ENCODE assay signal across 8 cellular contexts in the genomic region with DNA sequence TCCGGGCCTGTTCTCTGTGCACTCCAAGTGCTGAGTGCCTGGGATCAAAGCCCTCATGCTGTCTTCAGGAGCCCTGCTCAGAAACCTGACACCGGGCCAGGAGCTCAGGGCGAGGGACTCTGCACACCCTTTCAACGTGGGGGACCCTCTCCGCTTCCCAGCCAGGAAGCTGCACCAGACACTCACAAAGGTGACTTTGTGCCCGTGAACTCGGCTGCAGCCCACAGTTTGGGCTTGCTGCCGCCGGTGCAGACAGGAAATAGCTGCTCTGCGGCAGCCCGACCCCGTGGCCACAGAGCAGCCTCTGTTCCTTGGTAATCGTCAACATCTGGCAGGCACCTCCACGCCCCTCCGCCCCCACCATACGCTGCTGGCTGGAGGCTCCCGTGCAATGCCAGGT.
DNase-seq lines count a peak whose midpoint lies in the region; ATAC-seq and TF ChIP-seq lines count a peak whose summit lies in the region.

No MANE protein-coding gene starts in this region.

- H3K4me1 Mint-ChIP-seq in CD4-positive, CD25-positive, alpha-beta regulatory T cell, result peaks cover 20 to 35% (median 27%) of the 10 kb centered on the region in 4 donors
- peaks cover 15 to 23% (median 18%) of the 10 kb centered on the region in 3 donors for H3K4me1 Mint-ChIP-seq in naive B cell

- H3K27me3 ChIP-seq in CD4-positive, CD25-positive, alpha-beta regulatory T cell (ENCODE audit: control insufficient read depth, insufficient read depth, low read length), result no peaks in the 10 kb centered on the region
- no peaks in the 10 kb centered on the region for H3K27me3 ChIP-seq in transverse colon

- peak; percentile 87 to 96 for ATAC-seq in CD4-positive, CD25-positive, alpha-beta regulatory T cell (ENCODE audit: low read depth in 2 of 2)
- ATAC-seq in naive B cell (ENCODE audit: low read depth in 2 of 2), result peak; percentile 84 to 92
- ATAC-seq in GM19397 (IDR thresholded peaks at IDR 0.05; ENCODE audit: unreplicated experiment), result no peak

- H3K27ac Mint-ChIP-seq in CD4-positive, CD25-positive, alpha-beta regulatory T cell, result peak overlapping the region; percentile 89 to 95 (median 89)
- peak overlapping the region in 3 of 6 donors; percentile 53 to 92 (median 53) for H3K27ac Mint-ChIP-seq in naive B cell

- in situ Hi-C loops in astrocyte of the cerebellum (cut with HindIII; ENCODE audit: low sequenced_read_pairs), result no loop called here
- in situ Hi-C loops in transverse colon (cut with MboI; ENCODE audit: low pct_ligation_motif_present in 1 of 4, low pct_unique_long_range_greater_than_20kb in 1 of 4, low sequenced_read_pairs in 3 of 4), result no loop called here

- no peaks in the 10 kb centered on the region for H3K36me3 ChIP-seq in CD4-positive, CD25-positive, alpha-beta regulatory T cell (ENCODE audit: control insufficient read depth, insufficient read depth, low read length)
- no peaks in the 10 kb centered on the region for H3K36me3 ChIP-seq in transverse colon

- H3K36me3 Mint-ChIP-seq in CD4-positive, CD25-positive, alpha-beta regulatory T cell, result peaks cover 21% of the 10 kb centered on the region
- peaks cover 8 to 9% of the 10 kb centered on the region in 2 donors for H3K36me3 Mint-ChIP-seq in naive B cell

- peak overlapping the region; percentile 49 for H3K27ac ChIP-seq in CD4-positive, CD25-positive, alpha-beta regulatory T cell (ENCODE audit: insufficient read depth, low read length, poor library complexity, severe bottlenecking)
- H3K27ac ChIP-seq in transverse colon, result peak overlapping the region in 1 of 4 donors; percentile 31

- H3K9me3 Mint-ChIP-seq in CD4-positive, CD25-positive, alpha-beta regulatory T cell, result no peaks in the 10 kb centered on the region
- peaks cover 0 to 4% (median 0%) of the 10 kb centered on the region in 7 donors for H3K9me3 Mint-ChIP-seq in naive B cell

- intact Hi-C loops in transverse colon (cut with DNase I; ENCODE audit: low total_unique reads), result loop anchor here (1.0 kb wide), 1 partner anchor 22 kb away; no protein-coding TSS in a partner anchor

- DNase-seq in CD4-positive, CD25-positive, alpha-beta regulatory T cell, result peak; percentile 12 to 81 (median 50)
- DNase-seq in T-helper 1 cell (peak; percentile 30 to 66 (median 48)), astrocyte of the cerebellum (ENCODE audit: low read depth) (peak; percentile 24), naive B cell (peak; percentile 9), transverse colon (peak; percentile 47), DMS153 (lab: John Stamatoyannopoulos, UW) (no peak), LoVo (ENCODE audit: low spot score) (no peak)

- TF ChIP-seq EP300 in transverse colon (IDR thresholded peaks at IDR 0.05; ENCODE audit: low read depth), result no peak

- no peaks in the 10 kb centered on the region for H3K9me3 ChIP-seq in CD4-positive, CD25-positive, alpha-beta regulatory T cell (ENCODE audit: control insufficient read depth in 2 of 2, low read length in 2 of 2)
- H3K9me3 ChIP-seq in transverse colon, result no peaks in the 10 kb centered on the region

- 39% methylated on average over 15 of the region's 17 CpGs; no CpG with 5 or more reads in 1 of the 2 donors for WGBS in transverse colon (ENCODE audit: low coverage in 1 of 2), 2 donors

- peak overlapping the region; percentile 53 to 86 (median 79) for H3K4me3 Mint-ChIP-seq in CD4-positive, CD25-positive, alpha-beta regulatory T cell
- H3K4me3 Mint-ChIP-seq in naive B cell, result peak overlapping the region in 7 of 8 donors; percentile 58 to 83 (median 78)

- peaks cover 22% of the 10 kb centered on the region for H3K4me1 ChIP-seq in CD4-positive, CD25-positive, alpha-beta regulatory T cell (ENCODE audit: control insufficient read depth, insufficient read depth, low read length, poor library complexity, severe bottlenecking)
- no peaks in the 10 kb centered on the region for H3K4me1 ChIP-seq in transverse colon

- H3K4me3 ChIP-seq in CD4-positive, CD25-positive, alpha-beta regulatory T cell (ENCODE audit: low read depth, low read length), result peak overlapping the region; percentile 56
- H3K4me3 ChIP-seq in astrocyte of the cerebellum (ENCODE audit: low read depth, low read length) (no peak overlapping the region), transverse colon (no peak overlapping the region)

- TF ChIP-seq CTCF in astrocyte of the cerebellum (IDR thresholded peaks at IDR 0.05; ENCODE audit: low read depth, low read length, missing control alignments) (no peak), transverse colon (IDR thresholded peaks at IDR 0.05) (no peak)

- H3K27me3 Mint-ChIP-seq in CD4-positive, CD25-positive, alpha-beta regulatory T cell, result no peaks in the 10 kb centered on the region
- peaks cover 0 to 11% (median 0%) of the 10 kb centered on the region in 3 donors for H3K27me3 Mint-ChIP-seq in naive B cell

- no peak for TF ChIP-seq POLR2A in transverse colon (IDR thresholded peaks at IDR 0.05)

Comparison
In these comparisons a context has a peak if more than half of its experiments do, and no peak if none do; other contexts are left out.
1. DNase-seq: peak in CD4-positive, CD25-positive, alpha-beta regulatory T cell (3 of 3), T-helper 1 cell (5 of 5), astrocyte of the cerebellum (single experiment), naive B cell (single experiment) and transverse colon (single experiment); none in DMS153 (single experiment) and LoVo (single experiment).